Comparison of ENCODE assay signal across 14 cellular contexts in the genomic region with DNA sequence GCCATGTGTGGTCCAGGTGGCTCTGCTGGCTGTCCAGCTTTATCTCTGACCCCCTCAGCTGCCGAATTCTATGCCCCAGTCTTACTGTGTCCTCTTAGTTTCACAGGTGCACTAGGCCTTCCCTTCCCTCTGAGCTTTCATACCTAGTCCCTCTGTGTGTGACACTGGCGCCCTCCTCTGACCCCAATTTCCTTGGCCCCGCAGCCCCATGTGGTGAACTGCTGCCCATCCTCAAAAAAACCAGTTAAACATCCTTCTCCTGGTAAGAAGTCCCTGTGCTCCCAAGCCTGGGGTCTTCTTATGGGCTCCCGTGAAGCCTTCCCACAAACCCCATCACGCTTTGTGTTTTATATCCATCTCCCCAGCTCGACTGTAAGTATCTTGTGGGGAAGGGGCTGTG.
DNase-seq lines count a peak whose midpoint lies in the region; ATAC-seq and TF ChIP-seq lines count a peak whose summit lies in the region.
"Had no signal": no experiment of that assay in that cellular context is flagged by ENCODE, and none has a peak within 500 bp of the region (broad histone marks: within the 10 kb centered on the region; RNA-seq: fewer than 3 reads in every experiment).

No MANE protein-coding gene starts in this region.

- TF ChIP-seq CTCF in esophagus muscularis mucosa (IDR thresholded peaks at IDR 0.05), result no peak
- TF ChIP-seq CTCF in suprapubic skin (IDR thresholded peaks at IDR 0.05), result no peak

- no peak overlapping the region for H3K27ac Mint-ChIP-seq in activated T-cell treated with anti-CD3 and anti-CD28 coated beads, Interleukin-2, amount 50 U/mL, for 72 hours
- no peak overlapping the region for H3K27ac Mint-ChIP-seq in activated T-cell treated with anti-CD3 and anti-CD28 coated beads, Interleukin-2, amount 50 U/mL, for 24 hours
- H3K27ac Mint-ChIP-seq: activated CD4-positive, alpha-beta T cell treated with anti-CD3 and anti-CD28 coated beads, Interleukin-2, amount 10 ng/mL, durations not matched to agents 7 days and 5 days had no signal

- 90% methylated on average over 6 of the region's 6 CpGs for WGBS in esophagus muscularis mucosa
- 88% methylated on average over 6 of the region's 6 CpGs for WGBS in suprapubic skin

- H3K36me3 ChIP-seq in esophagus muscularis mucosa (no peaks in the 10 kb centered on the region), suprapubic skin (no peaks in the 10 kb centered on the region)
- H3K36me3 ChIP-seq: pancreas had no signal

- TF ChIP-seq POLR2A in esophagus muscularis mucosa (IDR thresholded peaks at IDR 0.05; ENCODE audit: low read depth), result no peak
- no peak for TF ChIP-seq POLR2A in suprapubic skin (IDR thresholded peaks at IDR 0.05)

- H3K27ac ChIP-seq in esophagus muscularis mucosa (replicated peaks in 1 of 4), result peak overlapping the region in 1 of 4 donors; percentile 54
- H3K27ac ChIP-seq in suprapubic skin, result peak overlapping the region; percentile 66
- H3K27ac ChIP-seq: dorsolateral prefrontal cortex, pancreas had no signal

- H3K4me1 Mint-ChIP-seq in activated T-cell treated with anti-CD3 and anti-CD28 coated beads, Interleukin-2, amount 50 U/mL, for 72 hours (ENCODE audit: low read depth), result peaks cover 11% of the 10 kb centered on the region
- H3K4me1 Mint-ChIP-seq in activated T-cell treated with anti-CD3 and anti-CD28 coated beads, Interleukin-2, amount 50 U/mL, for 24 hours (ENCODE audit: low read depth), result peaks cover 16% of the 10 kb centered on the region

- intact Hi-C loops in esophagus muscularis mucosa (cut with DNase I), result no loop called here

- DNase-seq in activated T-cell treated with anti-CD3 and anti-CD28 coated beads, Interleukin-2, amount 50 U/mL, for 72 hours, result peak; percentile 8 to 9
- no peak for DNase-seq in activated T-cell treated with anti-CD3 and anti-CD28 coated beads, Interleukin-2, amount 50 U/mL, for 24 hours
- DNase-seq in NCI-H146 (lab: John Stamatoyannopoulos, UW) (peak; percentile 44), esophagus muscularis mucosa (ENCODE audit: extremely low spot score) (peak; percentile 86), suprapubic skin (ENCODE audit: low spot score in 2 of 2) (no peak), NCI-H524 treated with DMSO at 0.1 percent for 48 hours (lab: John Stamatoyannopoulos, UW) (no peak)
- DNase-seq in activated CD4-positive, CD25-positive, alpha-beta regulatory T cell treated with anti-CD3 and anti-CD28 coated beads, Interleukin-2, amount 50 U/mL, for 72 hours, result no peak
- DNase-seq: activated CD4-positive, alpha-beta T cell treated with anti-CD3 and anti-CD28 coated beads, Interleukin-2, amount 10 ng/mL, durations not matched to agents 7 days and 5 days; activated effector memory CD4-positive, alpha-beta T cell treated with Interleukin-2 at 50 U/mL for 16 hours; dorsolateral prefrontal cortex; MM.1S; pancreas; T-helper 1 cell had no signal

- H3K27me3 Mint-ChIP-seq in activated T-cell treated with anti-CD3 and anti-CD28 coated beads, Interleukin-2, amount 50 U/mL, for 72 hours (ENCODE audit: low read depth), result peaks cover 27% of the 10 kb centered on the region
- peaks cover 2% of the 10 kb centered on the region for H3K27me3 Mint-ChIP-seq in activated T-cell treated with anti-CD3 and anti-CD28 coated beads, Interleukin-2, amount 50 U/mL, for 24 hours
- H3K27me3 Mint-ChIP-seq: activated CD4-positive, alpha-beta T cell treated with anti-CD3 and anti-CD28 coated beads, Interleukin-2, amount 10 ng/mL, durations not matched to agents 7 days and 5 days had no signal

- H3K27me3 ChIP-seq in esophagus muscularis mucosa (no peaks in the 10 kb centered on the region), suprapubic skin (no peaks in the 10 kb centered on the region)
- H3K27me3 ChIP-seq: pancreas had no signal

- no peaks in the 10 kb centered on the region for H3K36me3 Mint-ChIP-seq in activated T-cell treated with anti-CD3 and anti-CD28 coated beads, Interleukin-2, amount 50 U/mL, for 72 hours (ENCODE audit: insufficient read depth in 2 of 2)
- no peaks in the 10 kb centered on the region for H3K36me3 Mint-ChIP-seq in activated T-cell treated with anti-CD3 and anti-CD28 coated beads, Interleukin-2, amount 50 U/mL, for 24 hours (ENCODE audit: low read depth)

- no peak for TF ChIP-seq EP300 in esophagus muscularis mucosa (IDR thresholded peaks at IDR 0.05)
- no peak for TF ChIP-seq EP300 in suprapubic skin (IDR thresholded peaks at IDR 0.05)

- H3K9me3 ChIP-seq in esophagus muscularis mucosa, result no peaks in the 10 kb centered on the region
- H3K9me3 ChIP-seq in suprapubic skin, result no peaks in the 10 kb centered on the region
- H3K9me3 ChIP-seq: pancreas had no signal

- no peak for ATAC-seq in activated T-cell treated with anti-CD3 and anti-CD28 coated beads, Interleukin-2, amount 50 U/mL, for 72 hours (replicated peaks in 1 of 2)
- no peak for ATAC-seq in GM21576 (IDR thresholded peaks at IDR 0.05; ENCODE audit: unreplicated experiment)
- ATAC-seq: pancreas had no signal

- H3K4me3 ChIP-seq in esophagus muscularis mucosa, result no peak overlapping the region
- H3K4me3 ChIP-seq in suprapubic skin, result no peak overlapping the region
- H3K4me3 ChIP-seq: dorsolateral prefrontal cortex, pancreas had no signal

- peaks cover 5 to 18% (median 11%) of the 10 kb centered on the region in 4 donors for H3K4me1 ChIP-seq in esophagus muscularis mucosa
- H3K4me1 ChIP-seq in suprapubic skin, result peaks cover 15% of the 10 kb centered on the region

- no peaks in the 10 kb centered on the region for H3K9me3 Mint-ChIP-seq in activated T-cell treated with anti-CD3 and anti-CD28 coated beads, Interleukin-2, amount 50 U/mL, for 72 hours
- H3K9me3 Mint-ChIP-seq in activated T-cell treated with anti-CD3 and anti-CD28 coated beads, Interleukin-2, amount 50 U/mL, for 24 hours, result no peaks in the 10 kb centered on the region
- H3K9me3 Mint-ChIP-seq: activated CD4-positive, alpha-beta T cell treated with anti-CD3 and anti-CD28 coated beads, Interleukin-2, amount 10 ng/mL, durations not matched to agents 7 days and 5 days had no signal

- H3K4me3 Mint-ChIP-seq in activated T-cell treated with anti-CD3 and anti-CD28 coated beads, Interleukin-2, amount 50 U/mL, for 72 hours, result no peak overlapping the region
- no peak overlapping the region for H3K4me3 Mint-ChIP-seq in activated T-cell treated with anti-CD3 and anti-CD28 coated beads, Interleukin-2, amount 50 U/mL, for 24 hours
- H3K4me3 Mint-ChIP-seq: activated CD4-positive, alpha-beta T cell treated with anti-CD3 and anti-CD28 coated beads, Interleukin-2, amount 10 ng/mL, durations not matched to agents 7 days and 5 days had no signal

Comparison
In these comparisons a context has a peak if more than half of its experiments do, and no peak if none do; other contexts are left out.
1. DNase-seq: peak in activated T-cell treated with anti-CD3 and anti-CD28 coated beads, Interleukin-2, amount 50 U/mL, for 72 hours (2 of 2), NCI-H146 (single experiment) and esophagus muscularis mucosa (single experiment); none in activated T-cell treated with anti-CD3 and anti-CD28 coated beads, Interleukin-2, amount 50 U/mL, for 24 hours (single experiment), suprapubic skin (0 of 2), NCI-H524 treated with DMSO at 0.1 percent for 48 hours (single experiment) and activated CD4-positive, CD25-positive, alpha-beta regulatory T cell treated with anti-CD3 and anti-CD28 coated beads, Interleukin-2, amount 50 U/mL, for 72 hours (single experiment).